Comparison of ENCODE assay signal across 12 cellular contexts in genomic region chr19:3683866-3684816, GRCh38. TPM values are rescaled to one million over a fixed set of nuclear protein-coding genes. Genes with fewer than 3 reads are reported as not detected.
DNase-seq lines count a peak whose midpoint lies in the region; ATAC-seq, FAIRE-seq and TF ChIP-seq lines count a peak whose summit lies in the region.
"Had no signal": no experiment of that assay in that cellular context is flagged by ENCODE, and none has a peak within 500 bp of the region (broad histone marks: within the 10 kb centered on the region; RNA-seq: fewer than 3 reads in every experiment).

No MANE protein-coding gene starts in this region.

- no peak overlapping the region for H3K27ac Mint-ChIP-seq in type B pancreatic cell

- TF ChIP-seq POLR2A in prostate gland (IDR thresholded peaks at IDR 0.05) = no peak

- 79% methylated on average over 30 of the region's 30 CpGs for WGBS in prostate gland

- no peaks in the 10 kb centered on the region for H3K27me3 Mint-ChIP-seq in type B pancreatic cell

- no peaks in the 10 kb centered on the region for H3K9me3 ChIP-seq in RWPE2 (ENCODE audit: severe bottlenecking)
- H3K9me3 ChIP-seq in MG63 = no peaks in the 10 kb centered on the region
- H3K9me3 ChIP-seq in prostate gland = no peaks in the 10 kb centered on the region

- H3K36me3 Mint-ChIP-seq in type B pancreatic cell = peaks cover 14% of the 10 kb centered on the region

- peaks cover 29% of the 10 kb centered on the region for H3K4me1 Mint-ChIP-seq in type B pancreatic cell (ENCODE audit: unreplicated experiment)

- H3K27ac ChIP-seq in RWPE2 (ENCODE audit: poor library complexity, severe bottlenecking) (no peak overlapping the region), prostate gland (peak overlapping the region in 1 of 2 donors; percentile 58)

- TF ChIP-seq CTCF in RWPE2 (IDR thresholded peaks at IDR 0.05; ENCODE audit: poor library complexity, severe bottlenecking) (no peak), type B pancreatic cell (conservative IDR thresholded peaks at IDR 0.05) (no peak), prostate gland (IDR thresholded peaks at IDR 0.05) (no peak)

- peak; percentile 72 for FAIRE-seq in GM18507 (lab: Jason Lieb, UNC)
- FAIRE-seq: G401.6 had no signal

- no peak for ATAC-seq in RWPE2 (ENCODE audit: low read depth)

- no peaks in the 10 kb centered on the region for H3K4me1 ChIP-seq in RWPE2 (ENCODE audit: insufficient read depth, poor library complexity, severe bottlenecking)
- peaks cover 10% of the 10 kb centered on the region for H3K4me1 ChIP-seq in prostate gland (replicated peaks)

- DNase-seq in GM18507 (ENCODE audit: extremely low spot score, insufficient read length, low read depth) = no peak
- DNase-seq in RWPE2 (ENCODE audit: low spot score) = peak; percentile 38
- peak in 38 of 42 donors; percentile 31 to 88 (median 64) for DNase-seq in head of caudate nucleus
- peak; percentile 46 for DNase-seq in smooth muscle cell of the brain vasculature (ENCODE audit: low read depth, low spot score)
- DNase-seq in MG63 = no peak
- no peak for DNase-seq in KG1 (lab: John Stamatoyannopoulos, UW)
- DNase-seq in type B pancreatic cell (ENCODE audit: extremely low spot score, unreplicated experiment) = no peak
- DNase-seq in prostate gland (ENCODE audit: low spot score) = no peak
- DNase-seq: activated naive CD4-positive, alpha-beta T cell treated with Interleukin-2 at 50 U/mL for 16 hours; NCI-H524 treated with DMSO at 0.1 percent for 48 hours had no signal

- no peaks in the 10 kb centered on the region for H3K9me3 Mint-ChIP-seq in type B pancreatic cell

- H3K4me3 ChIP-seq in RWPE2 (ENCODE audit: severe bottlenecking) = no peak overlapping the region
- H3K4me3 ChIP-seq in MG63 = no peak overlapping the region
- H3K4me3 ChIP-seq in prostate gland = no peak overlapping the region

- H3K36me3 ChIP-seq in RWPE2 (ENCODE audit: low read depth) = peaks cover 6% of the 10 kb centered on the region; the same call in 1 of the 2 replicates
- peaks cover 3% of the 10 kb centered on the region; the same call in 1 of the 2 replicates for H3K36me3 ChIP-seq in MG63
- no peaks in the 10 kb centered on the region for H3K36me3 ChIP-seq in prostate gland

- H3K27me3 ChIP-seq in RWPE2 (ENCODE audit: insufficient read depth, poor library complexity, severe bottlenecking) = no peaks in the 10 kb centered on the region
- H3K27me3 ChIP-seq in MG63 = no peaks in the 10 kb centered on the region
- no peaks in the 10 kb centered on the region for H3K27me3 ChIP-seq in prostate gland (replicated peaks; ENCODE audit: insufficient read depth)

- intact Hi-C loops in head of caudate nucleus (cut with DNase I) = no loop called here
- intact Hi-C loops in prostate gland (cut with DNase I) = no loop called here

- H3K4me3 Mint-ChIP-seq in type B pancreatic cell = no peak overlapping the region

RNA-seq across cellular contexts. Expression of gene PIP5K1C, which starts 16.1 kb away (rescaled TPM):
- total RNA-seq in MG63 (2014; rRNA removed; shearing (Covaris generic); ENCODE audit: low replicate concordance) = 2.8 and 5.6 TPM in 2 replicates
- total RNA-seq in type B pancreatic cell (ENCODE audit: low replicate concordance) (35.9 and 44.5 TPM in 2 replicates), prostate gland (10 to 100 TPM; 34.3 to 75.5 TPM)

RNA-seq across cellular contexts. Expression of gene TJP3, which starts 24.0 kb away (rescaled TPM):
- total RNA-seq in MG63 (2014; rRNA removed; shearing (Covaris generic); ENCODE audit: low replicate concordance) = not detected in 2 replicates
- total RNA-seq in type B pancreatic cell (ENCODE audit: low replicate concordance) (20.0 and 53.8 TPM in 2 replicates), prostate gland (10 to 100 TPM; 14.6 to 17.8 TPM)
- total RNA-seq: fibroblast of lung had no signal

RNA-seq across cellular contexts. Expression of gene CACTIN, which starts 57.6 kb away (rescaled TPM):
- 13.1 and 25.3 TPM in 2 replicates for total RNA-seq in MG63 (2014; rRNA removed; shearing (Covaris generic); ENCODE audit: low replicate concordance)
- total RNA-seq in type B pancreatic cell (ENCODE audit: low replicate concordance) (31.6 and 32.4 TPM in 2 replicates), prostate gland (10 to 100 TPM; 38.2 to 52.8 TPM)

Comparison
In these comparisons a context has a peak if more than half of its experiments do, and no peak if none do; other contexts are left out.
1. DNase-seq: peak in RWPE2 (single experiment), head of caudate nucleus (38 of 42) and smooth muscle cell of the brain vasculature (single experiment); none in GM18507 (single experiment), MG63 (single experiment), KG1 (single experiment), type B pancreatic cell (single experiment) and prostate gland (single experiment).
2. RNA of gene TJP3, which starts 24.0 kb away (total RNA-seq): 20.0 to 53.8 TPM in type B pancreatic cell and 14.6 to 17.8 TPM in prostate gland; not detected in MG63; every median in the first group is over 10 times any median in the second.